ENCODE assay signal across 8 cellular contexts in genomic region chr10:104122273-104123107, GRCh38. TPM values are rescaled to one million over a fixed set of nuclear protein-coding genes. Genes with fewer than 3 reads are reported as not detected.
DNase-seq lines count a peak whose midpoint lies in the region; ATAC-seq, FAIRE-seq and TF ChIP-seq lines count a peak whose summit lies in the region.

No MANE protein-coding gene starts in this region.

- ATAC-seq in HG03045 (IDR thresholded peaks at IDR 0.05; ENCODE audit: unreplicated experiment) (peak; percentile 1), T-helper 17 cell (no peak), pancreas (no peak)

- no peak for TF ChIP-seq CTCF in fibroblast of the aortic adventitia (IDR thresholded peaks at IDR 0.05; ENCODE audit: insufficient read depth, low read length)
- TF ChIP-seq CTCF in pancreas (IDR thresholded peaks at IDR 0.05) = no peak

- H3K9me3 ChIP-seq in T-helper 17 cell (ENCODE audit: control insufficient read depth, low read length, poor library complexity, severe bottlenecking) = no peaks in the 10 kb centered on the region
- no peaks in the 10 kb centered on the region for H3K9me3 ChIP-seq in pancreas

- intact Hi-C loops in pancreas (cut with DNase I) = no loop called here

- peak overlapping the region; percentile 90 for H3K4me3 Mint-ChIP-seq in T-helper 17 cell

- H3K36me3 ChIP-seq in pancreas = no peaks in the 10 kb centered on the region

- no peaks in the 10 kb centered on the region for H3K27me3 ChIP-seq in pancreas

- no peaks in the 10 kb centered on the region for H3K36me3 Mint-ChIP-seq in T-helper 17 cell (ENCODE audit: low read depth)

- WGBS in pancreas, 2 donors = 19 to 23% methylated on average over 20 of the region's 20 CpGs

- peak overlapping the region; percentile 90 for H3K4me3 ChIP-seq in fibroblast of the aortic adventitia (ENCODE audit: low read depth, low read length)
- H3K4me3 ChIP-seq in pancreas = peak overlapping the region; percentile 34 to 67 (median 56)

- H3K27me3 Mint-ChIP-seq in T-helper 17 cell = no peaks in the 10 kb centered on the region

- DNase-seq in NCI-H2227 (lab: John Stamatoyannopoulos, UW; ENCODE audit: unreplicated experiment) (peak; percentile 58), NCI-H2227 treated with DMSO at 0.1 percent for 48 hours (lab: John Stamatoyannopoulos, UW) (no peak), T-helper 17 cell (no peak), fibroblast of the aortic adventitia (ENCODE audit: low read depth) (no peak), pancreas (peak in 1 of 6 donors; percentile 54), LoVo (ENCODE audit: low spot score) (no peak), retina (no peak)

- peak overlapping the region; percentile 98 for H3K27ac Mint-ChIP-seq in T-helper 17 cell

- peaks cover 0 to 8% (median 6%) of the 10 kb centered on the region in 3 donors for H3K4me1 ChIP-seq in pancreas

- peak; percentile 66 for FAIRE-seq in pancreas (lab: Jason Lieb, UNC)

- peaks cover 13% of the 10 kb centered on the region for H3K4me1 Mint-ChIP-seq in T-helper 17 cell

- H3K27ac ChIP-seq in pancreas = peak overlapping the region; percentile 44 to 99 (median 82)

RNA-seq across cellular contexts. Expression of gene SFR1, which starts 0.5 kb away (rescaled TPM):
- total RNA-seq in T-helper 17 cell (10 to 100 TPM; 10.9 to 16.3 TPM), fibroblast of the aortic adventitia (ENCODE audit: low replicate concordance) (11.0 and 39.9 TPM in 2 replicates), pancreas (1 to 10 TPM; 2.5 to 3.3 (median 3.0) TPM)
- polyA plus RNA-seq in pancreas = 1 to 10 TPM; 2.9 to 3.7 TPM

RNA-seq across cellular contexts. Expression of gene COL17A1, which starts 36.8 kb away (rescaled TPM):
- total RNA-seq in T-helper 17 cell = not detected
- 2.0 and 2.3 TPM in 2 replicates for total RNA-seq in fibroblast of the aortic adventitia (ENCODE audit: low replicate concordance)
- 1 to 10 TPM in 1 of 6 donors, under 1 TPM in 1, not detected in 4; 0.18 to 1.5 TPM for total RNA-seq in pancreas
- under 1 TPM; 0.42 to 0.99 TPM for polyA plus RNA-seq in pancreas
